Comparison of ENCODE assay signal across 8 cellular contexts in the genomic region with DNA sequence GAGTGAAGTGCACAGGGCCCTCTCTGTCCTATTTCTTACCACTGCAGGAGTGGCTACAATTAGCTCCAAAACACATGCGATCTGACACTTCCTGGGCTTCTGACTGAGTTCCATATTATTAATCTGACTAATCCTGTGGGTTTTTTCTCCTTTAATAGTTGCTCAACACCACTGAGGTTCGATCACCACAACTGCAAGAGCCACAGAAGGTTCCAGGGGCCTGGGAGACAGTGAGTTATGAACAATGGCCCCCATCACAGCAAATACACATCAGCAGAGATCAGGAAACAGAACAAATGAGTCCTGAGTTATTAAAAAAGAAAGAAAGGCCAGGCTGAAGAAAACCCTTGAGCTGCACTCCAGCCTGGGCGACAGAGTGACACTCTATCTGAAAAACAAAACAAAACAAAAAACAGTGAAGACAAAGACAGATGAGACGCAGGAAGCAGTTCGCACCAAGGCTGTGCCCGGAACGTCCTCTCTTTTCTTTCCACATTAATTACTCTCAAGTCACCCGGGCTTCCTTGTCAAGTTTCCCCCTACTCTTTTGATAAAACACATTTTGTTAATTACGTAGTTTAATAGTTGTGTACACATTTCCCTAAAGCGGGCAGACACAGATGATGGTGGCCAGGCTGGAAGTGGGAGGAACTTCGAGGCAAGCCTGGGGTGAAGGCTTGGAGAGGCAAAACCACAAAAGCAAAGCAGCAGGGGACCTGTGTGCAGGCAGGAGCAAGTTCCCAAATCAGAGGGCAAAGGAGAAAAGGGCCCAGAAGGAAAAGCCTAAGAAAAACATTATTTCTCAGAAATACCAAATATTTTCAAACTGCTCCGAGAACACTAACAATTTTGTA. TPM values are rescaled to one million over a fixed set of nuclear protein-coding genes. Genes with fewer than 3 reads are reported as not detected.
DNase-seq lines count a peak whose midpoint lies in the region; ATAC-seq, FAIRE-seq and TF ChIP-seq lines count a peak whose summit lies in the region.

No MANE protein-coding gene starts in this region.

- FAIRE-seq in H54 (lab: Jason Lieb, UNC) = peak; percentile 53

- no peaks in the 10 kb centered on the region for H3K9me3 ChIP-seq in naive thymus-derived CD4-positive, alpha-beta T cell (ENCODE audit: control insufficient read depth in 2 of 3, low read length in 3 of 3)

- H3K4me1 ChIP-seq in naive thymus-derived CD4-positive, alpha-beta T cell (ENCODE audit: control insufficient read depth in 2 of 2, insufficient read depth in 2 of 2, low read length in 2 of 2) = no peaks in the 10 kb centered on the region

- peaks cover under 1% of the 10 kb centered on the region for H3K36me3 Mint-ChIP-seq in progenitor cell of endocrine pancreas (ENCODE audit: insufficient read depth)
- peaks cover 0 to 4% (median 0%) of the 10 kb centered on the region in 5 donors for H3K36me3 Mint-ChIP-seq in naive thymus-derived CD4-positive, alpha-beta T cell

- no peaks in the 10 kb centered on the region for H3K36me3 ChIP-seq in naive thymus-derived CD4-positive, alpha-beta T cell (ENCODE audit: control insufficient read depth in 2 of 3, insufficient read depth in 3 of 3, low read length in 3 of 3)

- peak overlapping the region; percentile 77 for H3K27ac Mint-ChIP-seq in progenitor cell of endocrine pancreas
- H3K27ac Mint-ChIP-seq in naive thymus-derived CD4-positive, alpha-beta T cell = peak overlapping the region in 1 of 9 donors; percentile 51

- no peak overlapping the region for H3K4me3 Mint-ChIP-seq in progenitor cell of endocrine pancreas (ENCODE audit: low read depth)
- peak overlapping the region in 2 of 10 donors; percentile 5 to 17 for H3K4me3 Mint-ChIP-seq in naive thymus-derived CD4-positive, alpha-beta T cell

- TF ChIP-seq POLR2A in H54 (IDR thresholded peaks at IDR 0.05; ENCODE audit: low read depth, low read length) = no peak

- CTCF ChIA-PET in naive thymus-derived CD4-positive, alpha-beta T cell (lab: Charles Lee) = no interaction called here

- H3K9me3 Mint-ChIP-seq in progenitor cell of endocrine pancreas (ENCODE audit: low read depth) = no peaks in the 10 kb centered on the region
- peaks cover 0 to 2% (median 0%) of the 10 kb centered on the region in 11 donors for H3K9me3 Mint-ChIP-seq in naive thymus-derived CD4-positive, alpha-beta T cell

- intact Hi-C loops in dorsolateral prefrontal cortex (cut with DNase I) = no loop called here
- intact Hi-C loops in naive thymus-derived CD4-positive, alpha-beta T cell (cut with micrococcal nuclease) = no loop called here

- no peak for TF ChIP-seq CTCF in dorsolateral prefrontal cortex (IDR thresholded peaks at IDR 0.05 in 54 of 56, conservative IDR thresholded peaks at IDR 0.05 in 2 of 56; ENCODE audit: low read depth in 1 of 56, partially characterized antibody in 56 of 56)
- no peak for TF ChIP-seq CTCF in progenitor cell of endocrine pancreas (IDR thresholded peaks at IDR 0.05; ENCODE audit: unreplicated experiment)

- H3K27me3 ChIP-seq in dorsolateral prefrontal cortex = no peaks in the 10 kb centered on the region
- no peaks in the 10 kb centered on the region for H3K27me3 ChIP-seq in naive thymus-derived CD4-positive, alpha-beta T cell (ENCODE audit: control insufficient read depth in 2 of 2, insufficient read depth in 2 of 2, low read length in 2 of 2)

- H3K4me1 Mint-ChIP-seq in progenitor cell of endocrine pancreas (ENCODE audit: low read depth) = peaks cover 10% of the 10 kb centered on the region
- peaks cover 4 to 18% (median 9%) of the 10 kb centered on the region in 7 donors for H3K4me1 Mint-ChIP-seq in naive thymus-derived CD4-positive, alpha-beta T cell

- ATAC-seq in naive thymus-derived CD4-positive, alpha-beta T cell = no peak

- H3K4me3 ChIP-seq in dorsolateral prefrontal cortex = peak overlapping the region in 12 of 59 donors; percentile 2 to 26 (median 10)
- no peak overlapping the region for H3K4me3 ChIP-seq in naive thymus-derived CD4-positive, alpha-beta T cell (ENCODE audit: low read length)

- H3K27me3 Mint-ChIP-seq in progenitor cell of endocrine pancreas = no peaks in the 10 kb centered on the region
- H3K27me3 Mint-ChIP-seq in naive thymus-derived CD4-positive, alpha-beta T cell = peaks cover 0 to 5% (median 0%) of the 10 kb centered on the region in 5 donors

- DNase-seq in H54 (ENCODE audit: insufficient read length, low spot score) (peak; percentile 58), NCI-H345 (lab: John Stamatoyannopoulos, UW) (peak; percentile 60), dorsolateral prefrontal cortex (peak in 1 of 10 donors; percentile 28), progenitor cell of endocrine pancreas (ENCODE audit: low spot score, unreplicated experiment) (no peak), GF-D8 (lab: John Stamatoyannopoulos, UW) (no peak), NCI-H524 (lab: John Stamatoyannopoulos, UW) (no peak), NCI-H1930 (lab: John Stamatoyannopoulos, UW) (no peak)
- no peak for DNase-seq in naive thymus-derived CD4-positive, alpha-beta T cell

- peak overlapping the region in 58 of 59 donors; percentile 23 to 94 (median 81) for H3K27ac ChIP-seq in dorsolateral prefrontal cortex
- H3K27ac ChIP-seq in naive thymus-derived CD4-positive, alpha-beta T cell (ENCODE audit: low read depth, low read length) = no peak overlapping the region

- POLR2A ChIA-PET in naive thymus-derived CD4-positive, alpha-beta T cell (lab: Charles Lee) = interaction anchor here (1.0 kb wide), 1 partner anchor 59 kb away, joined by 3 read pairs; no protein-coding TSS in a partner anchor

RNA-seq across cellular contexts. Expression of a gene that starts 42.7 kb away (rescaled TPM):
- total RNA-seq in dorsolateral prefrontal cortex (100 to 1,000 TPM; 112 to 178 (median 140) TPM), progenitor cell of endocrine pancreas (104 and 105 TPM in 2 replicates)
- 10 to 100 TPM in 1 of 5 experiments, 1 to 10 TPM in 3, under 1 TPM in 1; 0.87 to 16.0 (median 5.5) TPM for total RNA-seq in naive thymus-derived CD4-positive, alpha-beta T cell
- under 1 TPM; 0.34 to 0.43 TPM for polyA plus RNA-seq in naive thymus-derived CD4-positive, alpha-beta T cell

Comparison
In these comparisons a context has a peak if more than half of its experiments do, and no peak if none do; other contexts are left out.
1. DNase-seq: peak in H54 (single experiment) and NCI-H345 (single experiment); none in progenitor cell of endocrine pancreas (single experiment), GF-D8 (single experiment), NCI-H524 (0 of 2), NCI-H1930 (0 of 2) and naive thymus-derived CD4-positive, alpha-beta T cell (0 of 9).